6 cellular contexts compared by ENCODE assay signal in genomic region chr1:121086249-121086648, GRCh38.
DNase-seq lines count a peak whose midpoint lies in the region; ATAC-seq lines count a peak whose summit lies in the region.
"Not testable (repeated sequence)": the region's sequence is repeated elsewhere in the genome, so short reads cannot be mapped to it uniquely, and the experiment has no call there.

No MANE protein-coding gene starts in this region.

- intact Hi-C loops in activated CD4-positive, alpha-beta T cell treated with anti-CD3 and anti-CD28 coated beads, Interleukin-2, amount 10 ng/mL, durations not matched to agents 24 days and 14 days (cut with micrococcal nuclease); activated naive CD4-positive, alpha-beta T cell treated with anti-CD3 and anti-CD28 coated beads for 36 hours (cut with micrococcal nuclease): not testable (repeated sequence)

- not testable (repeated sequence) for H3K4me1 Mint-ChIP-seq in T-helper 2 cell treated with Interferon-gamma antibody and Interleukin-4, amounts not matched to agents 5 μg/mL and 100 μg/mL, for 36 hours (ENCODE audit: low read depth); activated CD4-positive, alpha-beta T cell treated with anti-CD3 and anti-CD28 coated beads, Interleukin-2, amount 10 ng/mL, durations not matched to agents 24 days and 14 days; activated T-cell treated with anti-CD3 and anti-CD28 coated beads, Interleukin-2, amount 50 U/mL, for 4 hours (ENCODE audit: low read depth)
- H3K4me1 Mint-ChIP-seq in activated naive CD4-positive, alpha-beta T cell treated with anti-CD3 and anti-CD28 coated beads for 36 hours (ENCODE audit: low read depth) = peaks cover 10% of the 10 kb centered on the region
- H3K4me1 Mint-ChIP-seq in natural killer cell treated with Interleukin-12 subunit alpha and Interleukin-12 subunit beta and Interleukin-15 and Interleukin-18, amount 100 ng/mL, for 72 hours (ENCODE audit: low read depth in 2 of 2) = peaks cover 4 to 11% of the 10 kb centered on the region in 2 donors
- H3K4me1 Mint-ChIP-seq in stimulated activated effector memory CD8-positive, alpha-beta T cell treated with anti-CD3 and anti-CD28 coated beads, Interleukin-12 subunit alpha, Interleukin-12 subunit beta, amount 100 ng/mL, for 72 hours = peaks cover 10% of the 10 kb centered on the region

- H3K9me3 Mint-ChIP-seq in T-helper 2 cell treated with Interferon-gamma antibody and Interleukin-4, amounts not matched to agents 5 μg/mL and 100 μg/mL, for 36 hours; activated CD4-positive, alpha-beta T cell treated with anti-CD3 and anti-CD28 coated beads, Interleukin-2, amount 10 ng/mL, durations not matched to agents 24 days and 14 days; activated T-cell treated with anti-CD3 and anti-CD28 coated beads, Interleukin-2, amount 50 U/mL, for 4 hours; activated naive CD4-positive, alpha-beta T cell treated with anti-CD3 and anti-CD28 coated beads for 36 hours; natural killer cell treated with Interleukin-12 subunit alpha and Interleukin-12 subunit beta and Interleukin-15 and Interleukin-18, amount 100 ng/mL, for 72 hours; stimulated activated effector memory CD8-positive, alpha-beta T cell treated with anti-CD3 and anti-CD28 coated beads, Interleukin-12 subunit alpha, Interleukin-12 subunit beta, amount 100 ng/mL, for 72 hours: not testable (repeated sequence)

- not testable (repeated sequence) for H3K4me3 Mint-ChIP-seq in T-helper 2 cell treated with Interferon-gamma antibody and Interleukin-4, amounts not matched to agents 5 μg/mL and 100 μg/mL, for 36 hours; activated CD4-positive, alpha-beta T cell treated with anti-CD3 and anti-CD28 coated beads, Interleukin-2, amount 10 ng/mL, durations not matched to agents 24 days and 14 days; activated T-cell treated with anti-CD3 and anti-CD28 coated beads, Interleukin-2, amount 50 U/mL, for 4 hours; activated naive CD4-positive, alpha-beta T cell treated with anti-CD3 and anti-CD28 coated beads for 36 hours; natural killer cell treated with Interleukin-12 subunit alpha and Interleukin-12 subunit beta and Interleukin-15 and Interleukin-18, amount 100 ng/mL, for 72 hours; stimulated activated effector memory CD8-positive, alpha-beta T cell treated with anti-CD3 and anti-CD28 coated beads, Interleukin-12 subunit alpha, Interleukin-12 subunit beta, amount 100 ng/mL, for 72 hours

- ATAC-seq in activated T-cell treated with anti-CD3 and anti-CD28 coated beads, Interleukin-2, amount 50 U/mL, for 4 hours = peak; percentile 84 to 87
- ATAC-seq in natural killer cell treated with Interleukin-12 subunit alpha and Interleukin-12 subunit beta and Interleukin-15 and Interleukin-18, amount 100 ng/mL, for 72 hours = peak; percentile 87
- peak; percentile 97 for ATAC-seq in stimulated activated effector memory CD8-positive, alpha-beta T cell treated with anti-CD3 and anti-CD28 coated beads, Interleukin-12 subunit alpha, Interleukin-12 subunit beta, amount 100 ng/mL, for 72 hours

- H3K27me3 Mint-ChIP-seq in T-helper 2 cell treated with Interferon-gamma antibody and Interleukin-4, amounts not matched to agents 5 μg/mL and 100 μg/mL, for 36 hours (ENCODE audit: low read depth); activated CD4-positive, alpha-beta T cell treated with anti-CD3 and anti-CD28 coated beads, Interleukin-2, amount 10 ng/mL, durations not matched to agents 24 days and 14 days; activated naive CD4-positive, alpha-beta T cell treated with anti-CD3 and anti-CD28 coated beads for 36 hours (ENCODE audit: low read depth); natural killer cell treated with Interleukin-12 subunit alpha and Interleukin-12 subunit beta and Interleukin-15 and Interleukin-18, amount 100 ng/mL, for 72 hours: not testable (repeated sequence)
- H3K27me3 Mint-ChIP-seq in activated T-cell treated with anti-CD3 and anti-CD28 coated beads, Interleukin-2, amount 50 U/mL, for 4 hours (ENCODE audit: low read depth) = peaks cover 11% of the 10 kb centered on the region

- not testable (repeated sequence) for H3K36me3 Mint-ChIP-seq in T-helper 2 cell treated with Interferon-gamma antibody and Interleukin-4, amounts not matched to agents 5 μg/mL and 100 μg/mL, for 36 hours (ENCODE audit: low read depth); activated CD4-positive, alpha-beta T cell treated with anti-CD3 and anti-CD28 coated beads, Interleukin-2, amount 10 ng/mL, durations not matched to agents 24 days and 14 days (ENCODE audit: low read depth); activated T-cell treated with anti-CD3 and anti-CD28 coated beads, Interleukin-2, amount 50 U/mL, for 4 hours (ENCODE audit: insufficient read depth); activated naive CD4-positive, alpha-beta T cell treated with anti-CD3 and anti-CD28 coated beads for 36 hours (ENCODE audit: low read depth); natural killer cell treated with Interleukin-12 subunit alpha and Interleukin-12 subunit beta and Interleukin-15 and Interleukin-18, amount 100 ng/mL, for 72 hours; stimulated activated effector memory CD8-positive, alpha-beta T cell treated with anti-CD3 and anti-CD28 coated beads, Interleukin-12 subunit alpha, Interleukin-12 subunit beta, amount 100 ng/mL, for 72 hours

- CTCF ChIA-PET in activated naive CD4-positive, alpha-beta T cell treated with anti-CD3 and anti-CD28 coated beads for 36 hours (lab: Charles Lee) = not testable (repeated sequence)

- not testable (repeated sequence) for H3K27ac Mint-ChIP-seq in T-helper 2 cell treated with Interferon-gamma antibody and Interleukin-4, amounts not matched to agents 5 μg/mL and 100 μg/mL, for 36 hours; activated naive CD4-positive, alpha-beta T cell treated with anti-CD3 and anti-CD28 coated beads for 36 hours; stimulated activated effector memory CD8-positive, alpha-beta T cell treated with anti-CD3 and anti-CD28 coated beads, Interleukin-12 subunit alpha, Interleukin-12 subunit beta, amount 100 ng/mL, for 72 hours
- H3K27ac Mint-ChIP-seq in activated CD4-positive, alpha-beta T cell treated with anti-CD3 and anti-CD28 coated beads, Interleukin-2, amount 10 ng/mL, durations not matched to agents 24 days and 14 days = peak overlapping the region; percentile 65
- peak overlapping the region in 1 of 2 donors; percentile 31 for H3K27ac Mint-ChIP-seq in natural killer cell treated with Interleukin-12 subunit alpha and Interleukin-12 subunit beta and Interleukin-15 and Interleukin-18, amount 100 ng/mL, for 72 hours

- DNase-seq in T-helper 2 cell treated with Interferon-gamma antibody and Interleukin-4, amounts not matched to agents 5 μg/mL and 100 μg/mL, for 36 hours (ENCODE audit: low spot score) = peak; percentile 5
- DNase-seq in activated CD4-positive, alpha-beta T cell treated with anti-CD3 and anti-CD28 coated beads, Interleukin-2, amount 10 ng/mL, durations not matched to agents 24 days and 14 days; activated T-cell treated with anti-CD3 and anti-CD28 coated beads, Interleukin-2, amount 50 U/mL, for 4 hours; natural killer cell treated with Interleukin-12 subunit alpha and Interleukin-12 subunit beta and Interleukin-15 and Interleukin-18, amount 100 ng/mL, for 72 hours (ENCODE audit: low spot score): not testable (repeated sequence)
- peak; percentile 16 for DNase-seq in activated naive CD4-positive, alpha-beta T cell treated with anti-CD3 and anti-CD28 coated beads for 36 hours
- DNase-seq in stimulated activated effector memory CD8-positive, alpha-beta T cell treated with anti-CD3 and anti-CD28 coated beads, Interleukin-12 subunit alpha, Interleukin-12 subunit beta, amount 100 ng/mL, for 72 hours (ENCODE audit: low spot score in 2 of 2) = peak in 1 of 2 donors; percentile 49
